In genomic region chr2:227366861-227367800, GRCh38 we compare ENCODE assay signal across 1 cellular context.
TF ChIP-seq lines count a peak whose summit lies in the region.

No MANE protein-coding gene starts in this region.

TF ChIP-seq in A549, 52 proteins besides CTCF, POLR2A, EP300 and RAD21 (continued from another document):
- TF ChIP-seq HMGXB4 (CRISPR knock-in tag; IDR thresholded peaks at IDR 0.05; ENCODE audit: borderline replicate concordance) (no peak), SREBF2 (IDR thresholded peaks at IDR 0.05) (no peak), CBX2 (IDR thresholded peaks at IDR 0.05; ENCODE audit: borderline replicate concordance, low read depth) (no peak), BCL3 (IDR thresholded peaks at IDR 0.05) (0 out of 3 replicates have a peak, but pooled peaks have one; percentile 63), EHMT2 (IDR thresholded peaks at IDR 0.05; ENCODE audit: low read depth) (no peak), HOXA7 (CRISPR knock-in tag; IDR thresholded peaks at IDR 0.05) (peak; percentile 68; the same call in 1 of the 2 replicates), RNF2 (IDR thresholded peaks at IDR 0.05; ENCODE audit: borderline replicate concordance, low read depth) (no peak), ZC3H11A (IDR thresholded peaks at IDR 0.05) (no peak), FOSB (CRISPR knock-in tag; IDR thresholded peaks at IDR 0.05) (no peak), MAZ (IDR thresholded peaks at IDR 0.05; ENCODE audit: borderline replicate concordance, low read depth, low read length) (no peak), MYC (IDR thresholded peaks at IDR 0.05; ENCODE audit: borderline replicate concordance, low read length) (no peak), KDM5A (IDR thresholded peaks at IDR 0.05) (no peak), ELK1 (IDR thresholded peaks at IDR 0.05; ENCODE audit: low read depth, low read length) (no peak), ZFP36 (IDR thresholded peaks at IDR 0.05; ENCODE audit: borderline replicate concordance, partially characterized antibody) (no peak), KDM1A (IDR thresholded peaks at IDR 0.05; ENCODE audit: low read depth) (no peak), MAFK (IDR thresholded peaks at IDR 0.05; ENCODE audit: partially characterized antibody) (peak; percentile 26), CHD2 (IDR thresholded peaks at IDR 0.05; ENCODE audit: low read length, partially characterized antibody) (no peak), HOXB5 (CRISPR knock-in tag; IDR thresholded peaks at IDR 0.05) (peak; percentile 81), ZSCAN20 (CRISPR knock-in tag; IDR thresholded peaks at IDR 0.05) (no peak), NR3C1 (IDR thresholded peaks at IDR 0.05) (no peak), NPAS2 (CRISPR knock-in tag; IDR thresholded peaks at IDR 0.05; ENCODE audit: borderline replicate concordance) (no peak), GATA3 (IDR thresholded peaks at IDR 0.05; ENCODE audit: borderline replicate concordance) (peak; percentile 83; the same call in 1 of the 2 replicates), HDAC2 (IDR thresholded peaks at IDR 0.05) (no peak), RCOR1 (IDR thresholded peaks at IDR 0.05; ENCODE audit: low read depth, low read length) (no peak), PBX3 (IDR thresholded peaks at IDR 0.05) (0 out of 2 replicates have a peak, but pooled peaks have one; percentile 49), REST (IDR thresholded peaks at IDR 0.05) (no peak), HOXB13 (CRISPR knock-in tag; IDR thresholded peaks at IDR 0.05; ENCODE audit: low read depth) (peak; percentile 61; the same call in 1 of the 2 replicates), EHF (CRISPR knock-in tag; IDR thresholded peaks at IDR 0.05) (no peak), JUNB (IDR thresholded peaks at IDR 0.05) (peak; percentile 65)
TF ChIP-seq in A549: peak in this region for 15.
